Comparison of ENCODE assay signal across 24 cellular contexts in the genomic region with DNA sequence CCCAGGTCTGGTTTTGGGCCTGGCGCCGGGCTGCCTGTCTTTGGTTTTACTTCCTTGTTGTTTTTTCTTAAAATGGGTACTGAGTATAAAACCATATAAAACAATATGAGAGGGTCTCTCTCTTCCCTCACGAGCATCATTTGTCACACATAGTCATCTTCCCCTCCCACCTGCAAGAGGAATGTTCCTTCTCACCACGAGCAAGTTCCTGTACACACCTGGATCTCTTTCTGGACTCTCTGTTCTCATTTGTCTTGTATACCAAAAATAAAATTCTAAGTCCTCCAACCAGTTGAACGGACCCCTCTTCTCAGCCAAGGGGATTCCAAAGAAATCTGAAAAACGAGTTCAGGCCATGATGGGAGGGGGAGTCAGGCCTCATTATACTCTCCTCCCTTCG. TPM values are rescaled to one million over a fixed set of nuclear protein-coding genes. Genes with fewer than 3 reads are reported as not detected.
DNase-seq lines count a peak whose midpoint lies in the region; ATAC-seq, FAIRE-seq and TF ChIP-seq lines count a peak whose summit lies in the region.
"Had no signal": no experiment of that assay in that cellular context is flagged by ENCODE, and none has a peak within 500 bp of the region (broad histone marks: within the 10 kb centered on the region; RNA-seq: fewer than 3 reads in every experiment).

No MANE protein-coding gene starts in this region.

- intact Hi-C loops in activated T-helper 1 cell treated with anti-CD3 and anti-CD28 coated beads, Interleukin-12 subunit alpha, Interleukin-12 subunit beta, Interleukin-2, Interleukin-4 antibody, amounts not matched to agents 30 ng/mL and 10 ng/mL and 1 ng/mL, durations not matched to agents 14 hours and 24 hours and 36 hours (cut with micrococcal nuclease), result no loop called here
- intact Hi-C loops in psoas muscle (cut with DNase I), result no loop called here

- peaks cover 4% of the 10 kb centered on the region for H3K27me3 Mint-ChIP-seq in activated T-helper 1 cell treated with anti-CD3 and anti-CD28 coated beads, Interleukin-12 subunit alpha, Interleukin-12 subunit beta, Interleukin-2, Interleukin-4 antibody, amounts not matched to agents 30 ng/mL and 10 ng/mL and 1 ng/mL, durations not matched to agents 14 hours and 24 hours and 36 hours (ENCODE audit: insufficient read depth)
- H3K27me3 Mint-ChIP-seq: CD4-positive, CD25-positive, alpha-beta regulatory T cell had no signal

- H3K4me3 ChIP-seq in psoas muscle, result no peak overlapping the region
- H3K4me3 ChIP-seq: BLaER1 had no signal

- H3K9me3 Mint-ChIP-seq in activated T-helper 1 cell treated with anti-CD3 and anti-CD28 coated beads, Interleukin-12 subunit alpha, Interleukin-12 subunit beta, Interleukin-2, Interleukin-4 antibody, amounts not matched to agents 30 ng/mL and 10 ng/mL and 1 ng/mL, durations not matched to agents 14 hours and 24 hours and 36 hours, result no peaks in the 10 kb centered on the region

- no peaks in the 10 kb centered on the region for H3K36me3 ChIP-seq in psoas muscle (ENCODE audit: insufficient read depth in 1 of 2, low read depth in 1 of 2)
- H3K36me3 ChIP-seq: BLaER1 had no signal

- H3K9me3 ChIP-seq in psoas muscle, result no peaks in the 10 kb centered on the region

- ATAC-seq in psoas muscle, result peak in 2 of 4 donors; percentile 17 to 31
- ATAC-seq in GM21381 (IDR thresholded peaks at IDR 0.05; ENCODE audit: unreplicated experiment), result no peak
- ATAC-seq: Panc1 had no signal

- H3K4me1 ChIP-seq in psoas muscle, result peaks cover 18% of the 10 kb centered on the region
- H3K4me1 ChIP-seq: BLaER1 had no signal

- H3K27me3 ChIP-seq in psoas muscle (ENCODE audit: insufficient read depth in 3 of 3, low read length in 2 of 3), result no peaks in the 10 kb centered on the region
- H3K27me3 ChIP-seq: BLaER1 had no signal

- no peak for TF ChIP-seq CTCF in psoas muscle (IDR thresholded peaks at IDR 0.05)

- peak overlapping the region; percentile 76 for H3K27ac ChIP-seq in psoas muscle
- H3K27ac ChIP-seq: BLaER1, HL-60 had no signal

- FAIRE-seq in GM18507 (lab: Jason Lieb, UNC), result peak; percentile 18
- FAIRE-seq: A204.1, H54 had no signal

- 74 to 93% (median 86%) methylated on average over 7 of the region's 7 CpGs for WGBS in psoas muscle, 3 donors

- H3K27ac Mint-ChIP-seq in activated T-helper 1 cell treated with anti-CD3 and anti-CD28 coated beads, Interleukin-12 subunit alpha, Interleukin-12 subunit beta, Interleukin-2, Interleukin-4 antibody, amounts not matched to agents 30 ng/mL and 10 ng/mL and 1 ng/mL, durations not matched to agents 14 hours and 24 hours and 36 hours, result peak overlapping the region; percentile 10
- H3K27ac Mint-ChIP-seq: CD4-positive, CD25-positive, alpha-beta regulatory T cell had no signal

- DNase-seq in GM18507 (ENCODE audit: extremely low spot score, insufficient read length, low read depth) (no peak), kidney tubule cell (ENCODE audit: low spot score) (peak; percentile 56), psoas muscle (no peak), DMS79 treated with DMSO at 0.1 percent for 48 hours (lab: John Stamatoyannopoulos, UW) (no peak), GOT3 (lab: John Stamatoyannopoulos, UW) (no peak)
- DNase-seq in activated T-helper 1 cell treated with anti-CD3 and anti-CD28 coated beads, Interleukin-12 subunit alpha, Interleukin-12 subunit beta, Interleukin-2, Interleukin-4 antibody, amounts not matched to agents 30 ng/mL and 10 ng/mL and 1 ng/mL, durations not matched to agents 14 hours and 24 hours and 36 hours (ENCODE audit: low spot score), result no peak
- DNase-seq: CD4-positive, CD25-positive, alpha-beta regulatory T cell; DMS153; NCI-H1048; NCI-H1417; NCI-H1694; NCI-H2029 treated with DMSO at 0.1 percent for 48 hours; NCI-H446 treated with DMSO at 0.1 percent for 48 hours; NCI-H526; NCI-H82; SHP77 treated with DMSO at 0.1 percent for 48 hours had no signal

- H3K4me1 Mint-ChIP-seq in activated T-helper 1 cell treated with anti-CD3 and anti-CD28 coated beads, Interleukin-12 subunit alpha, Interleukin-12 subunit beta, Interleukin-2, Interleukin-4 antibody, amounts not matched to agents 30 ng/mL and 10 ng/mL and 1 ng/mL, durations not matched to agents 14 hours and 24 hours and 36 hours (ENCODE audit: low read depth), result peaks cover 6% of the 10 kb centered on the region
- H3K4me1 Mint-ChIP-seq: CD4-positive, CD25-positive, alpha-beta regulatory T cell had no signal

- no peaks in the 10 kb centered on the region for H3K36me3 Mint-ChIP-seq in activated T-helper 1 cell treated with anti-CD3 and anti-CD28 coated beads, Interleukin-12 subunit alpha, Interleukin-12 subunit beta, Interleukin-2, Interleukin-4 antibody, amounts not matched to agents 30 ng/mL and 10 ng/mL and 1 ng/mL, durations not matched to agents 14 hours and 24 hours and 36 hours (ENCODE audit: low read depth)
- H3K36me3 Mint-ChIP-seq: CD4-positive, CD25-positive, alpha-beta regulatory T cell had no signal

- no peak overlapping the region for H3K4me3 Mint-ChIP-seq in activated T-helper 1 cell treated with anti-CD3 and anti-CD28 coated beads, Interleukin-12 subunit alpha, Interleukin-12 subunit beta, Interleukin-2, Interleukin-4 antibody, amounts not matched to agents 30 ng/mL and 10 ng/mL and 1 ng/mL, durations not matched to agents 14 hours and 24 hours and 36 hours
- H3K4me3 Mint-ChIP-seq: CD4-positive, CD25-positive, alpha-beta regulatory T cell had no signal

RNA-seq across cellular contexts. Expression of gene ANKRD2, which starts 10.9 kb away (rescaled TPM):
- total RNA-seq in activated T-helper 1 cell treated with anti-CD3 and anti-CD28 coated beads, Interleukin-12 subunit alpha, Interleukin-12 subunit beta, Interleukin-2, Interleukin-4 antibody, amounts not matched to agents 30 ng/mL and 10 ng/mL and 1 ng/mL, durations not matched to agents 14 hours and 24 hours and 36 hours, result not detected in 2 replicates
- 1,000 to 10,000 TPM; 1,055 to 3,522 (median 2,378) TPM for total RNA-seq in psoas muscle
- polyA plus RNA-seq in psoas muscle, result 1,000 to 10,000 TPM in 2 of 3 donors, 100 to 1,000 TPM in 1; 254 to 5,473 (median 1,117) TPM
- total RNA-seq: CD4-positive, CD25-positive, alpha-beta regulatory T cell; OCI-LY7 had no signal
- polyA plus RNA-seq: CD4-positive, CD25-positive, alpha-beta regulatory T cell had no signal

RNA-seq across cellular contexts. Expression of gene HOGA1, which starts 22.5 kb away (rescaled TPM):
- total RNA-seq in activated T-helper 1 cell treated with anti-CD3 and anti-CD28 coated beads, Interleukin-12 subunit alpha, Interleukin-12 subunit beta, Interleukin-2, Interleukin-4 antibody, amounts not matched to agents 30 ng/mL and 10 ng/mL and 1 ng/mL, durations not matched to agents 14 hours and 24 hours and 36 hours, result not detected in 2 replicates
- total RNA-seq in psoas muscle, result 10 to 100 TPM in 1 of 4 donors, 1 to 10 TPM in 2, under 1 TPM in 1; 0.66 to 12.3 (median 4.9) TPM
- 1 to 10 TPM in 2 of 3 donors, under 1 TPM in 1; 0.96 to 3.4 (median 1.7) TPM for polyA plus RNA-seq in psoas muscle
- total RNA-seq: CD4-positive, CD25-positive, alpha-beta regulatory T cell had no signal
- polyA plus RNA-seq: CD4-positive, CD25-positive, alpha-beta regulatory T cell had no signal

RNA-seq across cellular contexts. Expression of gene C10orf62, which starts 27.8 kb away (rescaled TPM):
- not detected in 2 replicates for total RNA-seq in activated T-helper 1 cell treated with anti-CD3 and anti-CD28 coated beads, Interleukin-12 subunit alpha, Interleukin-12 subunit beta, Interleukin-2, Interleukin-4 antibody, amounts not matched to agents 30 ng/mL and 10 ng/mL and 1 ng/mL, durations not matched to agents 14 hours and 24 hours and 36 hours
- 1 to 10 TPM in 2 of 4 donors, under 1 TPM in 1, not detected in 1; 0.56 to 1.1 (median 1.0) TPM for total RNA-seq in psoas muscle
- polyA plus RNA-seq in psoas muscle, result under 1 TPM in 2 of 3 donors, not detected in 1; 0.12 to 0.13 TPM
- total RNA-seq: CD4-positive, CD25-positive, alpha-beta regulatory T cell; OCI-LY7 had no signal
- polyA plus RNA-seq: AG04450; CD4-positive, CD25-positive, alpha-beta regulatory T cell had no signal

Comparison
In these comparisons a context has a peak if more than half of its experiments do, and no peak if none do; other contexts are left out.
1. RNA of gene ANKRD2, which starts 10.9 kb away (total RNA-seq): 1,055 to 3,522 TPM in psoas muscle; not detected in activated T-helper 1 cell treated with anti-CD3 and anti-CD28 coated beads, Interleukin-12 subunit alpha, Interleukin-12 subunit beta, Interleukin-2, Interleukin-4 antibody, amounts not matched to agents 30 ng/mL and 10 ng/mL and 1 ng/mL, durations not matched to agents 14 hours and 24 hours and 36 hours; every median in the first group is over 1,000 times any median in the second.